ENCODE assay signal across 8 cellular contexts in genomic region chr10:70494536-70494935, GRCh38. TPM values are rescaled to one million over a fixed set of nuclear protein-coding genes. Genes with fewer than 3 reads are reported as not detected.
DNase-seq lines count a peak whose midpoint lies in the region; ATAC-seq and TF ChIP-seq lines count a peak whose summit lies in the region.
"Had no signal": no experiment of that assay in that cellular context is flagged by ENCODE, and none has a peak within 500 bp of the region (broad histone marks: within the 10 kb centered on the region; RNA-seq: fewer than 3 reads in every experiment).

No MANE protein-coding gene starts in this region.

- peaks cover 50 to 59% (median 56%) of the 10 kb centered on the region in 3 donors for H3K4me1 Mint-ChIP-seq in IgD-negative memory B cell
- peaks cover 28% of the 10 kb centered on the region for H3K4me1 Mint-ChIP-seq in activated naive CD8-positive, alpha-beta T cell treated with anti-CD3 and anti-CD28 coated beads, Interleukin-2, amount 50 U/mL, for 24 hours
- H3K4me1 Mint-ChIP-seq in osteocyte (ENCODE audit: unreplicated experiment): peaks cover 8% of the 10 kb centered on the region

- peak; percentile 72 for DNase-seq in activated naive CD8-positive, alpha-beta T cell treated with anti-CD3 and anti-CD28 coated beads, Interleukin-2, amount 50 U/mL, for 24 hours
- peak in 2 of 3 donors; percentile 21 to 45 for DNase-seq in stimulated activated CD4-positive, alpha-beta T cell treated with anti-CD3 and anti-CD28 coated beads, TNF-alpha, amount 100 ng/mL, for 48 hours (ENCODE audit: low read depth in 3 of 3)
- DNase-seq in NCI-H1930 (lab: John Stamatoyannopoulos, UW) (no peak), osteocyte (ENCODE audit: extremely low spot score, unreplicated experiment) (no peak), NCI-H2029 treated with DMSO at 0.1 percent for 48 hours (lab: John Stamatoyannopoulos, UW) (no peak)
- DNase-seq: NCI-H748 treated with DMSO at 0.1 percent for 48 hours had no signal

- peak overlapping the region; percentile 22 to 92 (median 82) for H3K4me3 Mint-ChIP-seq in IgD-negative memory B cell
- H3K4me3 Mint-ChIP-seq in activated naive CD8-positive, alpha-beta T cell treated with anti-CD3 and anti-CD28 coated beads, Interleukin-2, amount 50 U/mL, for 24 hours: peak overlapping the region; percentile 30
- H3K4me3 Mint-ChIP-seq in osteocyte (ENCODE audit: unreplicated experiment): no peak overlapping the region

- H3K27me3 Mint-ChIP-seq in IgD-negative memory B cell (no peaks in the 10 kb centered on the region), osteocyte (ENCODE audit: unreplicated experiment) (no peaks in the 10 kb centered on the region)
- H3K27me3 Mint-ChIP-seq in activated naive CD8-positive, alpha-beta T cell treated with anti-CD3 and anti-CD28 coated beads, Interleukin-2, amount 50 U/mL, for 24 hours: no peaks in the 10 kb centered on the region

- H3K36me3 Mint-ChIP-seq in IgD-negative memory B cell: peaks cover 2% of the 10 kb centered on the region
- no peaks in the 10 kb centered on the region for H3K36me3 Mint-ChIP-seq in activated naive CD8-positive, alpha-beta T cell treated with anti-CD3 and anti-CD28 coated beads, Interleukin-2, amount 50 U/mL, for 24 hours (ENCODE audit: low read depth)
- H3K36me3 Mint-ChIP-seq in osteocyte (ENCODE audit: unreplicated experiment): no peaks in the 10 kb centered on the region

- no peaks in the 10 kb centered on the region for H3K9me3 Mint-ChIP-seq in IgD-negative memory B cell
- H3K9me3 Mint-ChIP-seq in activated naive CD8-positive, alpha-beta T cell treated with anti-CD3 and anti-CD28 coated beads, Interleukin-2, amount 50 U/mL, for 24 hours: no peaks in the 10 kb centered on the region
- no peaks in the 10 kb centered on the region for H3K9me3 Mint-ChIP-seq in osteocyte (ENCODE audit: unreplicated experiment)

- peak; percentile 43 for ATAC-seq in GM18909 (IDR thresholded peaks at IDR 0.05; ENCODE audit: poor library complexity, unreplicated experiment)
- ATAC-seq in activated naive CD8-positive, alpha-beta T cell treated with anti-CD3 and anti-CD28 coated beads, Interleukin-2, amount 50 U/mL, for 24 hours: peak; percentile 94

- peak overlapping the region; percentile 96 to 97 (median 96) for H3K27ac Mint-ChIP-seq in IgD-negative memory B cell
- H3K27ac Mint-ChIP-seq in activated naive CD8-positive, alpha-beta T cell treated with anti-CD3 and anti-CD28 coated beads, Interleukin-2, amount 50 U/mL, for 24 hours: peak overlapping the region; percentile 67
- no peak overlapping the region for H3K27ac Mint-ChIP-seq in osteocyte (ENCODE audit: unreplicated experiment)

- TF ChIP-seq CTCF in osteocyte (IDR thresholded peaks at IDR 0.05): no peak

RNA-seq across cellular contexts. Expression of gene PALD1, which starts 16.0 kb away (rescaled TPM):
- polyA plus RNA-seq in IgD-negative memory B cell: 0.08 TPM
- total RNA-seq in osteocyte: 2.8 and 3.1 TPM in 2 replicates

RNA-seq across cellular contexts. Expression of gene NODAL, which starts 53.1 kb away (rescaled TPM):
- polyA plus RNA-seq in IgD-negative memory B cell: not detected
- total RNA-seq in osteocyte: not detected in 2 replicates

Comparison
In these comparisons a context has a peak if more than half of its experiments do, and no peak if none do; other contexts are left out.
1. DNase-seq: peak in activated naive CD8-positive, alpha-beta T cell treated with anti-CD3 and anti-CD28 coated beads, Interleukin-2, amount 50 U/mL, for 24 hours (single experiment) and stimulated activated CD4-positive, alpha-beta T cell treated with anti-CD3 and anti-CD28 coated beads, TNF-alpha, amount 100 ng/mL, for 48 hours (2 of 3); none in NCI-H1930 (0 of 2), osteocyte (single experiment) and NCI-H2029 treated with DMSO at 0.1 percent for 48 hours (single experiment).